Comparison of ENCODE assay signal across 18 cellular contexts in genomic region chr2:78811955-78812610, GRCh38.
"Had no signal": no experiment of that assay in that cellular context is flagged by ENCODE, and none has a peak within 500 bp of the region (broad histone marks: within the 10 kb centered on the region; RNA-seq: fewer than 3 reads in every experiment).

No MANE protein-coding gene starts in this region.

- H3K9me3 ChIP-seq: colonic mucosa, mucosa of descending colon, ovary, right atrium auricular region, sigmoid colon, suprapubic skin, thyroid gland, upper lobe of left lung had no signal

- H3K27ac ChIP-seq: colonic mucosa, hepatocyte, ovary, right atrium auricular region, sigmoid colon, suprapubic skin, thyroid gland, upper lobe of left lung had no signal

- H3K27me3 ChIP-seq: colonic mucosa, hepatocyte, ovary, right atrium auricular region, sigmoid colon, suprapubic skin, thyroid gland, upper lobe of left lung had no signal

- H3K36me3 ChIP-seq: colonic mucosa, ovary, right atrium auricular region, sigmoid colon, suprapubic skin, thyroid gland, upper lobe of left lung had no signal

- DNase-seq: colonic mucosa; effector CD4-positive, alpha-beta T cell; endodermal cell; foreskin melanocyte; head of caudate nucleus; kidney glomerular epithelial cell; mucosa of descending colon; natural killer cell; ovary; sigmoid colon; small intestine; stimulated activated CD4-positive, alpha-beta T cell treated with anti-CD3 and anti-CD28 coated beads, Interleukin-12 subunit alpha, Interleukin-12 subunit beta, amount 100 ng/mL, for 4 hours; stimulated activated naive CD8-positive, alpha-beta T cell treated with anti-CD3 and anti-CD28 coated beads, Interleukin-15, Interleukin-2, amounts not matched to agents 100 U/mL and 50 U/mL, for 24 hours; thyroid gland; upper lobe of left lung had no signal

- H3K4me3 ChIP-seq: colonic mucosa, hepatocyte, mucosa of descending colon, ovary, right atrium auricular region, sigmoid colon, suprapubic skin, thyroid gland, upper lobe of left lung had no signal

- H3K4me1 ChIP-seq: colonic mucosa, right atrium auricular region, sigmoid colon, suprapubic skin, thyroid gland, upper lobe of left lung had no signal
